ENCODE assay signal across 19 cellular contexts in genomic region chr20:52812231-52812847, GRCh38.
DNase-seq lines count a peak whose midpoint lies in the region; FAIRE-seq and TF ChIP-seq lines count a peak whose summit lies in the region.
"Had no signal": no experiment of that assay in that cellular context is flagged by ENCODE, and none has a peak within 500 bp of the region (broad histone marks: within the 10 kb centered on the region; RNA-seq: fewer than 3 reads in every experiment).

No MANE protein-coding gene starts in this region.

- H3K36me3 ChIP-seq in A673 (ENCODE audit: insufficient read depth, low read length, poor library complexity, severe bottlenecking) = no peaks in the 10 kb centered on the region
- no peaks in the 10 kb centered on the region for H3K36me3 ChIP-seq in DOHH2 (ENCODE audit: control insufficient read depth, low read length)
- H3K36me3 ChIP-seq: breast epithelium, esophagus muscularis mucosa, heart left ventricle had no signal

- no peaks in the 10 kb centered on the region for H3K4me1 ChIP-seq in A673 (ENCODE audit: insufficient read depth, low read length, poor library complexity, severe bottlenecking)
- H3K4me1 ChIP-seq in DOHH2 (ENCODE audit: control insufficient read depth, low read length) = no peaks in the 10 kb centered on the region
- H3K4me1 ChIP-seq: breast epithelium, esophagus muscularis mucosa, testis had no signal

- no peaks in the 10 kb centered on the region for H3K4me1 Mint-ChIP-seq in T-helper 2 cell treated with Interferon-gamma antibody and Interleukin-4, amounts not matched to agents 5 μg/mL and 100 μg/mL, for 36 hours (ENCODE audit: low read depth)
- H3K4me1 Mint-ChIP-seq: activated CD4-positive, alpha-beta memory T cell treated with anti-CD3 and anti-CD28 coated beads, Interleukin-2, amount 10 ng/mL, durations not matched to agents 7 days and 5 days; activated naive CD8-positive, alpha-beta T cell treated with anti-CD3 and anti-CD28 coated beads for 36 hours; B cell; naive thymus-derived CD4-positive, alpha-beta T cell had no signal

- intact Hi-C loops in A673 (cut with micrococcal nuclease; ENCODE audit: unreplicated experiment) (no loop called here), head of caudate nucleus (cut with DNase I) (no loop called here)

- no peak overlapping the region for H3K4me3 Mint-ChIP-seq in T-helper 2 cell treated with Interferon-gamma antibody and Interleukin-4, amounts not matched to agents 5 μg/mL and 100 μg/mL, for 36 hours
- H3K4me3 Mint-ChIP-seq: activated CD4-positive, alpha-beta memory T cell treated with anti-CD3 and anti-CD28 coated beads, Interleukin-2, amount 10 ng/mL, durations not matched to agents 7 days and 5 days; activated naive CD8-positive, alpha-beta T cell treated with anti-CD3 and anti-CD28 coated beads for 36 hours; B cell; naive thymus-derived CD4-positive, alpha-beta T cell had no signal

- H3K27ac ChIP-seq in A673 (ENCODE audit: low read depth, low read length, poor library complexity, severe bottlenecking) = no peak overlapping the region
- H3K27ac ChIP-seq in DOHH2 (ENCODE audit: low read depth, low read length) = no peak overlapping the region
- H3K27ac ChIP-seq: breast epithelium, esophagus muscularis mucosa, heart left ventricle, testis had no signal

- no peak for TF ChIP-seq POLR2A in NB4 (IDR thresholded peaks at IDR 0.05; ENCODE audit: extremely low read depth, insufficient read length)

- CTCF ChIA-PET in A673 (lab: Charles Lee) = no interaction called here

- POLR2A ChIA-PET in A673 (lab: Charles Lee; ENCODE audit: low non-redundant PET) = interaction anchor here (0.6 kb wide), 1 partner anchor 345 kb away, joined by 12 read pairs; no protein-coding TSS in a partner anchor

- peak; percentile 30; the same call in 1 of the 2 replicates for TF ChIP-seq CTCF in A673 (conservative IDR thresholded peaks at IDR 0.05; ENCODE audit: low read depth, low read length)
- TF ChIP-seq CTCF in DOHH2 (IDR thresholded peaks at IDR 0.05; ENCODE audit: low read depth, low read length, poor library complexity, severe bottlenecking) = peak; percentile 44
- peak; percentile 19 for TF ChIP-seq CTCF in NB4 (IDR thresholded peaks at IDR 0.05; ENCODE audit: low read depth, low read length)
- peak; percentile 16 for TF ChIP-seq CTCF in epithelial cell of proximal tubule (conservative IDR thresholded peaks at IDR 0.05; ENCODE audit: low read depth, low read length)

- H3K9me3 Mint-ChIP-seq in T-helper 2 cell treated with Interferon-gamma antibody and Interleukin-4, amounts not matched to agents 5 μg/mL and 100 μg/mL, for 36 hours = no peaks in the 10 kb centered on the region
- H3K9me3 Mint-ChIP-seq: activated CD4-positive, alpha-beta memory T cell treated with anti-CD3 and anti-CD28 coated beads, Interleukin-2, amount 10 ng/mL, durations not matched to agents 7 days and 5 days; activated naive CD8-positive, alpha-beta T cell treated with anti-CD3 and anti-CD28 coated beads for 36 hours had no signal

- no TSS peak for BruUV-seq in A673 (replicated peaks; lab: Mats Ljungman, UMichigan)

- H3K4me3 ChIP-seq in A673 (ENCODE audit: low read depth, low read length, poor library complexity, severe bottlenecking) = no peak overlapping the region
- H3K4me3 ChIP-seq in DOHH2 (ENCODE audit: low read length) = no peak overlapping the region
- no peak overlapping the region for H3K4me3 ChIP-seq in NB4 (ENCODE audit: low read depth, low read length)
- no peak overlapping the region for H3K4me3 ChIP-seq in epithelial cell of proximal tubule (ENCODE audit: low read depth, low read length)
- H3K4me3 ChIP-seq: breast epithelium, esophagus muscularis mucosa, heart left ventricle, testis had no signal

- H3K9me2 ChIP-seq in DOHH2 (replicated peaks; ENCODE audit: control insufficient read depth, low read length) = no peaks in the 10 kb centered on the region

- H4K20me1 ChIP-seq in DOHH2 (ENCODE audit: control insufficient read depth, insufficient read depth, low read depth, low read length) = no peaks in the 10 kb centered on the region

- no peaks in the 10 kb centered on the region for H3K36me3 Mint-ChIP-seq in T-helper 2 cell treated with Interferon-gamma antibody and Interleukin-4, amounts not matched to agents 5 μg/mL and 100 μg/mL, for 36 hours (ENCODE audit: low read depth)
- H3K36me3 Mint-ChIP-seq: activated naive CD8-positive, alpha-beta T cell treated with anti-CD3 and anti-CD28 coated beads for 36 hours had no signal

- H3K9me3 ChIP-seq in A673 (ENCODE audit: low read depth, low read length, poor library complexity, severe bottlenecking) (no peaks in the 10 kb centered on the region), DOHH2 (ENCODE audit: control insufficient read depth, insufficient read depth, low read length) (no peaks in the 10 kb centered on the region)
- H3K9me3 ChIP-seq: breast epithelium, esophagus muscularis mucosa, heart left ventricle, testis had no signal

- peak; percentile 18 for DNase-seq in A673 (ENCODE audit: low spot score)
- DNase-seq in NB4 (ENCODE audit: low read depth) = peak; percentile 4
- DNase-seq in epithelial cell of proximal tubule (ENCODE audit: low read depth) = no peak
- DNase-seq in frontal cortex (ENCODE audit: low spot score in 2 of 2) = no peak
- no peak for DNase-seq in NCI-H69 (lab: John Stamatoyannopoulos, UW)
- no peak for DNase-seq in T-helper 2 cell treated with Interferon-gamma antibody and Interleukin-4, amounts not matched to agents 5 μg/mL and 100 μg/mL, for 36 hours (ENCODE audit: low spot score)
- no peak for DNase-seq in head of caudate nucleus
- DNase-seq: activated CD4-positive, alpha-beta memory T cell treated with anti-CD3 and anti-CD28 coated beads, Interleukin-2, amount 10 ng/mL, durations not matched to agents 7 days and 5 days; activated naive CD8-positive, alpha-beta T cell treated with anti-CD3 and anti-CD28 coated beads for 36 hours; heart left ventricle; islet precursor cell; naive thymus-derived CD4-positive, alpha-beta T cell; NCI-H2081 treated with DMSO at 0.1 percent for 48 hours; NCI-H524; testis had no signal

- H3F3A ChIP-seq in DOHH2 (ENCODE audit: control insufficient read depth, insufficient read depth) = no peaks in the 10 kb centered on the region

- H3K27me3 Mint-ChIP-seq in T-helper 2 cell treated with Interferon-gamma antibody and Interleukin-4, amounts not matched to agents 5 μg/mL and 100 μg/mL, for 36 hours (ENCODE audit: low read depth) = no peaks in the 10 kb centered on the region

- H3K27me3 ChIP-seq in A673 (replicated peaks; ENCODE audit: insufficient read depth, low read depth, low read length, poor library complexity) = no peaks in the 10 kb centered on the region
- no peaks in the 10 kb centered on the region for H3K27me3 ChIP-seq in DOHH2 (ENCODE audit: control insufficient read depth, low read length)
- H3K27me3 ChIP-seq: breast epithelium, testis had no signal

- H3K27ac Mint-ChIP-seq in T-helper 2 cell treated with Interferon-gamma antibody and Interleukin-4, amounts not matched to agents 5 μg/mL and 100 μg/mL, for 36 hours = no peak overlapping the region
- H3K27ac Mint-ChIP-seq: activated CD4-positive, alpha-beta memory T cell treated with anti-CD3 and anti-CD28 coated beads, Interleukin-2, amount 10 ng/mL, durations not matched to agents 7 days and 5 days; activated naive CD8-positive, alpha-beta T cell treated with anti-CD3 and anti-CD28 coated beads for 36 hours; B cell; naive thymus-derived CD4-positive, alpha-beta T cell had no signal

- no peak overlapping the region for H3K4me2 ChIP-seq in DOHH2 (ENCODE audit: low read length)

- FAIRE-seq in frontal cortex (lab: Jason Lieb, UNC) = no peak

- H3K79me2 ChIP-seq in DOHH2 (ENCODE audit: control insufficient read depth, low read length) = no peaks in the 10 kb centered on the region

Comparison
In these comparisons a context has a peak if more than half of its experiments do, and no peak if none do; other contexts are left out.
1. DNase-seq: peak in A673 (single experiment) and NB4 (single experiment); none in epithelial cell of proximal tubule (single experiment), frontal cortex (0 of 2), NCI-H69 (single experiment), T-helper 2 cell treated with Interferon-gamma antibody and Interleukin-4, amounts not matched to agents 5 μg/mL and 100 μg/mL, for 36 hours (single experiment) and head of caudate nucleus (0 of 42).
2. Peak in every context shown above with its lines, with median percentiles within 50 percentile points of each other: CTCF ChIP-seq.